1 cellular context compared by ENCODE assay signal in the genomic region with DNA sequence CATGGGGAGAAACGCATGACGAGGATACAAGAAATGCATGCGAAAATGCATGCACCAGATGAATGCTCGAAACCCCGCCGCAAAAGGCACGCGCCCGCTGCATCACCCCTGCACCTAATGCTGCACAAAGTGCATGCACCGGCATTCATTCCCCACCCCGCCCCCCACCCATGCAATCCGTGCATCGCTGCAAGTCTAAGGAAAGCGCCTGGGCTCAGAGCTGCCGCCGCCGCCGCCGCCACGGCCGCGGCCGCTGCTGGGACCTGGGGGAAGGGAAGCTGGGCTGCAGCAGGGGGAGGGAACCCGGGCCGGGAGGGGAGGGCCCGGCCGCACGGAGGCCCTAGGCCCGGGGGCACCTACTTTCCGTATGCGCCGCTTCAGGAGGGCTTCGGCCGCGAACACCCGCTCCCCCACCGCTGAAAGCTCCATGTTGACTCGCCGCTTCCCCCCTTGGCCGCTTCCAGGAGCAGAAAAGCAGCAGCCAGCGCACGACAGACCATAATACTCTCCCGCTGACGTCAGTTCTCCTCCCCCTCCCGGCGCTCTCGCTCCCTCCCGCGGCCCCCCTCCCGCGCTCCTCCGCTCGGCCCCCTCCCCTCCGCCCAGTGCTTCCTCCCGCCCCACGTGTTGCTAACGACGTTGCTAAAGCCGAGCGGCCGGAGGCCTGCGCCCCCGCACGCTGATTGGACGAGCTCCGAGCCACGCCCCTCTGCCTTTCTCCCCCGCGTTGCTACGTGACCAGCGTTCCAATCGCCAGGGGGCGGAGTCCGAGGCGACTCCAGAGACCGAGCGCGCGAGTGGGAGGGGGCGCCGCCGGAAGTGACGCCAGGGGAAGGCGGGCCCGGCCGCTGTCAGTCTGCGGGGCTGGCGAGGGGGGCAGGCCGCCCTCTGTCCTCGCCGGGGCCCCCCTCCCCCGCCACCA.
TF ChIP-seq lines count a peak whose summit lies in the region.

A gene (minus strand): TSS at position 508 of the 922 bp plus-strand sequence. CDS start 79 bp downstream, at position 429.

TF ChIP-seq in HEK293, 187 proteins besides CTCF, POLR2A, EP300 and RAD21 (continued from another document and continues in another):
- TF ChIP-seq ZNF202 (tag by site-specific recombination; IDR thresholded peaks at IDR 0.05; ENCODE audit: borderline replicate concordance) (no peak), ZFP3 (tag by site-specific recombination; IDR thresholded peaks at IDR 0.05; ENCODE audit: low read depth) (no peak), MEIS1 (CRISPR knock-in tag; IDR thresholded peaks at IDR 0.05; ENCODE audit: borderline replicate concordance) (no peak), ZNF585B (tag by site-specific recombination; IDR thresholded peaks at IDR 0.05) (no peak), MYNN (tag by site-specific recombination; IDR thresholded peaks at IDR 0.05; ENCODE audit: borderline replicate concordance) (no peak), ZNF10 (tag by site-specific recombination; IDR thresholded peaks at IDR 0.05) (peak; percentile 30; the same call in 1 of the 2 replicates), KLF9 (tag by site-specific recombination; IDR thresholded peaks at IDR 0.05; ENCODE audit: low read depth) (peak; percentile 93), ZNF600 (tag by site-specific recombination; IDR thresholded peaks at IDR 0.05) (no peak; the same call in none of the 2 replicates), ZNF391 (tag by site-specific recombination; IDR thresholded peaks at IDR 0.05; ENCODE audit: borderline replicate concordance, low read depth) (no peak; the same call in 1 of the 2 replicates), YY1 (tag by site-specific recombination; IDR thresholded peaks at IDR 0.05) (peak; percentile 49; the same call in 1 of the 2 replicates), SALL2 (tag by site-specific recombination; IDR thresholded peaks at IDR 0.05; ENCODE audit: borderline replicate concordance) (no peak), REPIN1 (tag by site-specific recombination; IDR thresholded peaks at IDR 0.05; ENCODE audit: low read depth) (no peak), ZNF169 (tag by site-specific recombination; IDR thresholded peaks at IDR 0.05) (no peak), SP3 (tag by site-specific recombination; IDR thresholded peaks at IDR 0.05) (peak; percentile 97), ZNF747 (tag by site-specific recombination; IDR thresholded peaks at IDR 0.05) (no peak), SP2 (tag by site-specific recombination; IDR thresholded peaks at IDR 0.05) (peak; percentile 98), ZNF146 (tag by site-specific recombination; IDR thresholded peaks at IDR 0.05) (no peak; the same call in 1 of the 2 replicates), KLF16 (tag by site-specific recombination; IDR thresholded peaks at IDR 0.05) (peak; percentile 52), ZNF549 (tag by site-specific recombination; IDR thresholded peaks at IDR 0.05) (no peak), ZNF707 (tag by site-specific recombination; IDR thresholded peaks at IDR 0.05) (no peak), ZNF624 (tag by site-specific recombination; IDR thresholded peaks at IDR 0.05) (no peak), ZNF354C (tag by site-specific recombination; IDR thresholded peaks at IDR 0.05; ENCODE audit: borderline replicate concordance, low read depth) (no peak), FEZF1 (tag by site-specific recombination; IDR thresholded peaks at IDR 0.05) (no peak), ZNF654 (tag by site-specific recombination; IDR thresholded peaks at IDR 0.05; ENCODE audit: low read depth) (no peak), BCL11A (tag by site-specific recombination; IDR thresholded peaks at IDR 0.05; ENCODE audit: low read depth) (no peak), BCL11B (tag by site-specific recombination; IDR thresholded peaks at IDR 0.05; ENCODE audit: low read depth) (peak; percentile 42; the same call in 1 of the 2 replicates), ZBTB7A (tag by site-specific recombination; IDR thresholded peaks at IDR 0.05; ENCODE audit: low read depth) (peak; percentile 54; the same call in 1 of the 2 replicates), ZNF768 (tag by site-specific recombination; IDR thresholded peaks at IDR 0.05) (no peak), ZNF664 (tag by site-specific recombination; IDR thresholded peaks at IDR 0.05) (no peak), ZNF19 (tag by site-specific recombination; IDR thresholded peaks at IDR 0.05; ENCODE audit: low read depth) (no peak), YY2 (tag by site-specific recombination; IDR thresholded peaks at IDR 0.05) (0 out of 2 replicates have a peak, but pooled peaks have one; percentile 27), OSR2 (tag by site-specific recombination; IDR thresholded peaks at IDR 0.05) (peak; percentile 68), ZNF571 (tag by site-specific recombination; IDR thresholded peaks at IDR 0.05) (no peak), ZNF37A (tag by site-specific recombination; IDR thresholded peaks at IDR 0.05) (no peak), ZEB2 (tag by site-specific recombination; IDR thresholded peaks at IDR 0.05) (peak; percentile 57; the same call in 1 of the 2 replicates), ZNF629 (tag by site-specific recombination; IDR thresholded peaks at IDR 0.05) (peak; percentile 86), ZXDB (tag by site-specific recombination; IDR thresholded peaks at IDR 0.05) (peak; percentile 59; the same call in 1 of the 2 replicates), ZNF239 (tag by site-specific recombination; IDR thresholded peaks at IDR 0.05) (no peak), ZNF530 (tag by site-specific recombination; IDR thresholded peaks at IDR 0.05; ENCODE audit: low read depth) (no peak), ZNF660 (tag by site-specific recombination; IDR thresholded peaks at IDR 0.05) (peak; percentile 74; the same call in 1 of the 2 replicates), RBAK (tag by site-specific recombination; IDR thresholded peaks at IDR 0.05) (no peak), ZNF311 (tag by site-specific recombination; IDR thresholded peaks at IDR 0.05; ENCODE audit: borderline replicate concordance) (no peak), TCF7L2 (IDR thresholded peaks at IDR 0.05; ENCODE audit: borderline replicate concordance, low read depth, low read length) (no peak), ZNF701 (tag by site-specific recombination; IDR thresholded peaks at IDR 0.05) (no peak), ZBTB20 (tag by site-specific recombination; IDR thresholded peaks at IDR 0.05) (0 out of 2 replicates have a peak, but pooled peaks have one; percentile 40), ZSCAN30 (tag by site-specific recombination; IDR thresholded peaks at IDR 0.05) (peak; percentile 68; the same call in 1 of the 2 replicates)
- TF ChIP-seq, protein P1, sequence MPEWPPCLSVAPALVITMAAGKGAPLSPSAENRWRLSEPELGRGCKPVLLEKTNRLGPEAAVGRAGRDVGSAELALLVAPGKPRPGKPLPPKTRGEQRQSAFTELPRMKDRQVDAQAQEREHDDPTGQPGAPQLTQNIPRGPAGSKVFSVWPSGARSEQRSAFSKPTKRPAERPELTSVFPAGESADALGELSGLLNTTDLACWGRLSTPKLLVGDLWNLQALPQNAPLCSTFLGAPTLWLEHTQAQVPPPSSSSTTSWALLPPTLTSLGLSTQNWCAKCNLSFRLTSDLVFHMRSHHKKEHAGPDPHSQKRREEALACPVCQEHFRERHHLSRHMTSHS (tag by site-specific recombination; IDR thresholded peaks at IDR 0.05): no peak
- TF ChIP-seq, protein P2, sequence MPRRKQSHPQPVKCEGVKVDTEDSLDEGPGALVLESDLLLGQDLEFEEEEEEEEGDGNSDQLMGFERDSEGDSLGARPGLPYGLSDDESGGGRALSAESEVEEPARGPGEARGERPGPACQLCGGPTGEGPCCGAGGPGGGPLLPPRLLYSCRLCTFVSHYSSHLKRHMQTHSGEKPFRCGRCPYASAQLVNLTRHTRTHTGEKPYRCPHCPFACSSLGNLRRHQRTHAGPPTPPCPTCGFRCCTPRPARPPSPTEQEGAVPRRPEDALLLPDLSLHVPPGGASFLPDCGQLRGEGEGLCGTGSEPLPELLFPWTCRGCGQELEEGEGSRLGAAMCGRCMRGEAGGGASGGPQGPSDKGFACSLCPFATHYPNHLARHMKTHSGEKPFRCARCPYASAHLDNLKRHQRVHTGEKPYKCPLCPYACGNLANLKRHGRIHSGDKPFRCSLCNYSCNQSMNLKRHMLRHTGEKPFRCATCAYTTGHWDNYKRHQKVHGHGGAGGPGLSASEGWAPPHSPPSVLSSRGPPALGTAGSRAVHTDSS (tag by site-specific recombination; IDR thresholded peaks at IDR 0.05): no peak
- TF ChIP-seq, protein P3, sequence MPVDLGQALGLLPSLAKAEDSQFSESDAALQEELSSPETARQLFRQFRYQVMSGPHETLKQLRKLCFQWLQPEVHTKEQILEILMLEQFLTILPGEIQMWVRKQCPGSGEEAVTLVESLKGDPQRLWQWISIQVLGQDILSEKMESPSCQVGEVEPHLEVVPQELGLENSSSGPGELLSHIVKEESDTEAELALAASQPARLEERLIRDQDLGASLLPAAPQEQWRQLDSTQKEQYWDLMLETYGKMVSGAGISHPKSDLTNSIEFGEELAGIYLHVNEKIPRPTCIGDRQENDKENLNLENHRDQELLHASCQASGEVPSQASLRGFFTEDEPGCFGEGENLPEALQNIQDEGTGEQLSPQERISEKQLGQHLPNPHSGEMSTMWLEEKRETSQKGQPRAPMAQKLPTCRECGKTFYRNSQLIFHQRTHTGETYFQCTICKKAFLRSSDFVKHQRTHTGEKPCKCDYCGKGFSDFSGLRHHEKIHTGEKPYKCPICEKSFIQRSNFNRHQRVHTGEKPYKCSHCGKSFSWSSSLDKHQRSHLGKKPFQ (tag by site-specific recombination; IDR thresholded peaks at IDR 0.05): no peak
- TF ChIP-seq, protein P4, sequence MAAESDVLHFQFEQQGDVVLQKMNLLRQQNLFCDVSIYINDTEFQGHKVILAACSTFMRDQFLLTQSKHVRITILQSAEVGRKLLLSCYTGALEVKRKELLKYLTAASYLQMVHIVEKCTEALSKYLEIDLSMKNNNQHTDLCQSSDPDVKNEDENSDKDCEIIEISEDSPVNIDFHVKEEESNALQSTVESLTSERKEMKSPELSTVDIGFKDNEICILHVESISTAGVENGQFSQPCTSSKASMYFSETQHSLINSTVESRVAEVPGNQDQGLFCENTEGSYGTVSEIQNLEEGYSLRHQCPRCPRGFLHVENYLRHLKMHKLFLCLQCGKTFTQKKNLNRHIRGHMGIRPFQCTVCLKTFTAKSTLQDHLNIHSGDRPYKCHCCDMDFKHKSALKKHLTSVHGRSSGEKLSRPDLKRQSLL (tag by site-specific recombination; IDR thresholded peaks at IDR 0.05): no peak
- TF ChIP-seq, protein P5, sequence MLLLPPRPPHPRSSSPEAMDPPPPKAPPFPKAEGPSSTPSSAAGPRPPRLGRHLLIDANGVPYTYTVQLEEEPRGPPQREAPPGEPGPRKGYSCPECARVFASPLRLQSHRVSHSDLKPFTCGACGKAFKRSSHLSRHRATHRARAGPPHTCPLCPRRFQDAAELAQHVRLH (tag by site-specific recombination; IDR thresholded peaks at IDR 0.05): no peak
- TF ChIP-seq, protein P6, sequence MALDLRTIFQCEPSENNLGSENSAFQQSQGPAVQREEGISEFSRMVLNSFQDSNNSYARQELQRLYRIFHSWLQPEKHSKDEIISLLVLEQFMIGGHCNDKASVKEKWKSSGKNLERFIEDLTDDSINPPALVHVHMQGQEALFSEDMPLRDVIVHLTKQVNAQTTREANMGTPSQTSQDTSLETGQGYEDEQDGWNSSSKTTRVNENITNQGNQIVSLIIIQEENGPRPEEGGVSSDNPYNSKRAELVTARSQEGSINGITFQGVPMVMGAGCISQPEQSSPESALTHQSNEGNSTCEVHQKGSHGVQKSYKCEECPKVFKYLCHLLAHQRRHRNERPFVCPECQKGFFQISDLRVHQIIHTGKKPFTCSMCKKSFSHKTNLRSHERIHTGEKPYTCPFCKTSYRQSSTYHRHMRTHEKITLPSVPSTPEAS (tag by site-specific recombination; IDR thresholded peaks at IDR 0.05): no peak
- TF ChIP-seq, protein P7, sequence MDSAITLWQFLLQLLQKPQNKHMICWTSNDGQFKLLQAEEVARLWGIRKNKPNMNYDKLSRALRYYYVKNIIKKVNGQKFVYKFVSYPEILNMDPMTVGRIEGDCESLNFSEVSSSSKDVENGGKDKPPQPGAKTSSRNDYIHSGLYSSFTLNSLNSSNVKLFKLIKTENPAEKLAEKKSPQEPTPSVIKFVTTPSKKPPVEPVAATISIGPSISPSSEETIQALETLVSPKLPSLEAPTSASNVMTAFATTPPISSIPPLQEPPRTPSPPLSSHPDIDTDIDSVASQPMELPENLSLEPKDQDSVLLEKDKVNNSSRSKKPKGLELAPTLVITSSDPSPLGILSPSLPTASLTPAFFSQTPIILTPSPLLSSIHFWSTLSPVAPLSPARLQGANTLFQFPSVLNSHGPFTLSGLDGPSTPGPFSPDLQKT (IDR thresholded peaks at IDR 0.05; ENCODE audit: borderline replicate concordance, low read depth, low read length): no peak
- TF ChIP-seq, protein P8, sequence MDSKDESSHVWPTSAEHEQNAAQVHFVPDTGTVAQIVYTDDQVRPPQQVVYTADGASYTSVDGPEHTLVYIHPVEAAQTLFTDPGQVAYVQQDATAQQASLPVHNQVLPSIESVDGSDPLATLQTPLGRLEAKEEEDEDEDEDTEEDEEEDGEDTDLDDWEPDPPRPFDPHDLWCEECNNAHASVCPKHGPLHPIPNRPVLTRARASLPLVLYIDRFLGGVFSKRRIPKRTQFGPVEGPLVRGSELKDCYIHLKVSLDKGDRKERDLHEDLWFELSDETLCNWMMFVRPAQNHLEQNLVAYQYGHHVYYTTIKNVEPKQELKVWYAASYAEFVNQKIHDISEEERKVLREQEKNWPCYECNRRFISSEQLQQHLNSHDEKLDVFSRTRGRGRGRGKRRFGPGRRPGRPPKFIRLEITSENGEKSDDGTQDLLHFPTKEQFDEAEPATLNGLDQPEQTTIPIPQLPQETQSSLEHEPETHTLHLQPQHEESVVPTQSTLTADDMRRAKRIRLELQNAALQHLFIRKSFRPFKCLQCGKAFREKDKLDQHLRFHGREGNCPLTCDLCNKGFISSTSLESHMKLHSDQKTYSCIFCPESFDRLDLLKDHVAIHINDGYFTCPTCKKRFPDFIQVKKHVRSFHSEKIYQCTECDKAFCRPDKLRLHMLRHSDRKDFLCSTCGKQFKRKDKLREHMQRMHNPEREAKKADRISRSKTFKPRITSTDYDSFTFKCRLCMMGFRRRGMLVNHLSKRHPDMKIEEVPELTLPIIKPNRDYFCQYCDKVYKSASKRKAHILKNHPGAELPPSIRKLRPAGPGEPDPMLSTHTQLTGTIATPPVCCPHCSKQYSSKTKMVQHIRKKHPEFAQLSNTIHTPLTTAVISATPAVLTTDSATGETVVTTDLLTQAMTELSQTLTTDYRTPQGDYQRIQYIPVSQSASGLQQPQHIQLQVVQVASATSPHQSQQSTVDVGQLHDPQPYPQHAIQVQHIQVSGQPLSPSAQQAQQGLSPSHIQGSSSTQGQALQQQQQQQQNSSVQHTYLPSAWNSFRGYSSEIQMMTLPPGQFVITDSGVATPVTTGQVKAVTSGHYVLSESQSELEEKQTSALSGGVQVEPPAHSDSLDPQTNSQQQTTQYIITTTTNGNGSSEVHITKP (tag by site-specific recombination; IDR thresholded peaks at IDR 0.05): peak; percentile 70
- TF ChIP-seq, protein P9, sequence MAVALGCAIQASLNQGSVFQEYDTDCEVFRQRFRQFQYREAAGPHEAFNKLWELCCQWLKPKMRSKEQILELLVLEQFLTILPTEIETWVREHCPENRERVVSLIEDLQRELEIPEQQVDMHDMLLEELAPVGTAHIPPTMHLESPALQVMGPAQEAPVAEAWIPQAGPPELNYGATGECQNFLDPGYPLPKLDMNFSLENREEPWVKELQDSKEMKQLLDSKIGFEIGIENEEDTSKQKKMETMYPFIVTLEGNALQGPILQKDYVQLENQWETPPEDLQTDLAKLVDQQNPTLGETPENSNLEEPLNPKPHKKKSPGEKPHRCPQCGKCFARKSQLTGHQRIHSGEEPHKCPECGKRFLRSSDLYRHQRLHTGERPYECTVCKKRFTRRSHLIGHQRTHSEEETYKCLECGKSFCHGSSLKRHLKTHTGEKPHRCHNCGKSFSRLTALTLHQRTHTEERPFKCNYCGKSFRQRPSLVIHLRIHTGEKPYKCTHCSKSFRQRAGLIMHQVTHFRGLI (tag by site-specific recombination; IDR thresholded peaks at IDR 0.05): no peak
